22 cellular contexts compared by ENCODE assay signal in the genomic region with DNA sequence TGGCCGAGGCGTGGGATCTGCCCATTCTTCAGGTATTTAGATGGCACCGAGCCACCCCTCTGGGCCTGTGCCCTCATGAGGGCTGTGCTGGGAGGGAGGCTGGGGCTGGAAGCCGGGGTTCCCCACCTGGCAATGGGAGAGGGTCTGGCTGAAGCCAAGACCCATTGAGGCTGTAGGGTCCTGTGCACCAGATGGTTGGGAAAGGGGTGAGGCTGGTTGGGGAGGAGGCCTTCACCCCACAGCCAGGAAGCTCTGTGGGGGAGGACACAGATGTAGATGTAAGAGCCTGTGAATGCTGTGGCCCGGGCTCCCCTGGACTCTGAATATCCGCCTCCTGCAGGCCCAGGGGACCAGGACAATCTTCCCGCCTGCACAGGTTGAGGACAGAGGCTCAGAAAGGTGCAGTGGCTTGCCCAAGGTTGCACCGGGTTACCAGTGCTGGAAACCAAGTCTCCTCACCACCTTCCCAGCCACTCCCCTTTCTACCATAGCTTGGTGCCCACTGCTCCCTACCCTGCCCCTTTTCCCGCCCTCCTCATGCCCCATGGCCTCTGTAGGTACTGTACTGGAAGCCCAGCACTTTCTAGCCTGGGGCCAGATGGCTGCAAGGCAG.
"Had no signal": no experiment of that assay in that cellular context is flagged by ENCODE, and none has a peak within 500 bp of the region (broad histone marks: within the 10 kb centered on the region; RNA-seq: fewer than 3 reads in every experiment).

No MANE protein-coding gene starts in this region.

- H3K27me3 ChIP-seq: heart left ventricle, neural progenitor cell, ovary, right atrium auricular region, right lobe of liver, uterus had no signal

- H3K4me2 ChIP-seq: neural progenitor cell, smooth muscle cell had no signal

- H3K36me3 ChIP-seq: heart left ventricle, left ventricle myocardium inferior, neural progenitor cell, ovary, right atrium auricular region, right lobe of liver, stomach, thoracic aorta, tibial artery, uterus had no signal

- H3K9ac ChIP-seq: neural progenitor cell had no signal

- ATAC-seq: heart left ventricle; natural killer cell; right lobe of liver; stimulated activated naive B cell treated with anti-CD40 and anti-IgM and Interleukin-4, amounts not matched to agents 10 μg/mL and 1 μg/mL and 100 μg/mL, for 72 hours; stimulated activated naive CD8-positive, alpha-beta T cell treated with anti-CD3 and anti-CD28 coated beads, Interleukin-15, Interleukin-2, amounts not matched to agents 100 U/mL and 50 U/mL, for 24 hours had no signal

- H3K9me3 ChIP-seq: heart left ventricle, left ventricle myocardium inferior, ovary, right atrium auricular region, right lobe of liver, stomach, thoracic aorta, tibial artery, uterus had no signal

- H3K4me1 ChIP-seq: neural progenitor cell, right atrium auricular region, right lobe of liver, stomach, tibial artery, uterus had no signal

- DNase-seq: heart left ventricle; hypothalamus; immature natural killer cell; left ventricle myocardium inferior; naive B cell; natural killer cell; nephron progenitor cell; ovary; right lobe of liver; stimulated activated CD4-positive, alpha-beta T cell treated with anti-CD3 and anti-CD28 coated beads, Interleukin-2, amount 100 ng/mL, for 24 hours; stimulated activated CD4-positive, alpha-beta T cell treated with anti-CD3 and anti-CD28 coated beads, Interleukin-4, amount 100 ng/mL, for 1 hour; stimulated activated naive B cell treated with anti-CD40 and anti-IgM and Interleukin-4, amounts not matched to agents 10 μg/mL and 1 μg/mL and 100 μg/mL, for 72 hours; stimulated activated naive CD8-positive, alpha-beta T cell treated with anti-CD3 and anti-CD28 coated beads, Interleukin-15, Interleukin-2, amounts not matched to agents 100 U/mL and 50 U/mL, for 24 hours; stomach; tibial artery; trophoblast cell; uterus had no signal

- H3K27ac ChIP-seq: heart left ventricle, left ventricle myocardium inferior, neural progenitor cell, ovary, right atrium auricular region, right lobe of liver, stomach, thoracic aorta, tibial artery, uterus had no signal

- H2AFZ ChIP-seq: neural progenitor cell had no signal

- H3K4me3 ChIP-seq: heart left ventricle, left ventricle myocardium inferior, lung, neural progenitor cell, ovary, right atrium auricular region, right lobe of liver, smooth muscle cell, stomach, thoracic aorta, tibial artery, uterus had no signal
